In the genomic region with DNA sequence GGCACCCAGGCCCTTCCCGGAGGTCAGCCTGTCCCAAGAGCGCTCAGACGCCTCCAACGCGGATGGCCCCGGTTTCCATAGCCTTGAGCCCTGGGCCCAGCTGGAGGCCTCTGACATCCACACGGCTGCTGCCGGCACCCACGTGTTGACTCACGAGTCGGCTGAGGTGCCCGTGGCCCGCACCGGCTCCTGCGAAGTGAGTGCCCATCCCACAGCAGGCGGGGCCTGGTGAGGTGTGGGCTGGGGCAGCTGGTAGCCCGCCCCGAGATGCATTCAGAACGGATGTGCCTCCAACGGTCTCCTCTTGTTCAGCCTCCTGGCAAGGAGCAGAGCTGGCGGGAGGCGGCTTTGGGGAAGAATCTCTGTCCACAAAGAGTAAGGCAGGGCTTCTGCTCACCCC, we compare ENCODE assay signal across 26 cellular contexts. TPM values are rescaled to one million over a fixed set of nuclear protein-coding genes. Genes with fewer than 3 reads are reported as not detected.
"Had no signal": no experiment of that assay in that cellular context is flagged by ENCODE, and none has a peak within 500 bp of the region (broad histone marks: within the 10 kb centered on the region; RNA-seq: fewer than 3 reads in every experiment).

No MANE protein-coding gene starts in this region.

- H3K36me3 Mint-ChIP-seq: naive thymus-derived CD4-positive, alpha-beta T cell; stimulated activated memory B cell treated with anti-CD40 and anti-IgM and Interleukin-4, amounts not matched to agents 10 μg/mL and 1 μg/mL and 100 μg/mL, for 72 hours; type B pancreatic cell had no signal

- H3K4me1 Mint-ChIP-seq: endodermal cell, neural crest cell had no signal

- ATAC-seq: activated CD4-positive, alpha-beta T cell treated with anti-CD3 and anti-CD28 coated beads for 36 hours; heart right ventricle; naive thymus-derived CD4-positive, alpha-beta T cell; psoas muscle; stimulated activated memory B cell treated with anti-CD40 and anti-IgM and Interleukin-4, amounts not matched to agents 10 μg/mL and 1 μg/mL and 100 μg/mL, for 72 hours; stimulated activated naive CD8-positive, alpha-beta T cell treated with anti-CD3 and anti-CD28 coated beads, Interleukin-15, amount 100 ng/mL, for 72 hours had no signal

- H3K27me3 ChIP-seq: esophagus muscularis mucosa, heart right ventricle, uterus had no signal

- H3K27me3 Mint-ChIP-seq: activated CD4-positive, alpha-beta T cell treated with anti-CD3 and anti-CD28 coated beads for 36 hours; activated naive CD4-positive, alpha-beta T cell treated with anti-CD3 and anti-CD28 coated beads, Interleukin-2, amount 10 ng/mL, durations not matched to agents 7 days and 5 days; naive thymus-derived CD4-positive, alpha-beta T cell; stimulated activated memory B cell treated with anti-CD40 and anti-IgM and Interleukin-4, amounts not matched to agents 10 μg/mL and 1 μg/mL and 100 μg/mL, for 72 hours; stimulated activated naive CD8-positive, alpha-beta T cell treated with anti-CD3 and anti-CD28 coated beads, Interleukin-15, amount 100 ng/mL, for 72 hours; type B pancreatic cell had no signal

- H3K27ac ChIP-seq: esophagus muscularis mucosa, heart right ventricle, parathyroid adenoma, psoas muscle, uterus had no signal

- H3K4me3 Mint-ChIP-seq: activated CD4-positive, alpha-beta T cell treated with anti-CD3 and anti-CD28 coated beads for 36 hours; activated naive CD4-positive, alpha-beta T cell treated with anti-CD3 and anti-CD28 coated beads, Interleukin-2, amount 10 ng/mL, durations not matched to agents 7 days and 5 days; endodermal cell; stimulated activated memory B cell treated with anti-CD40 and anti-IgM and Interleukin-4, amounts not matched to agents 10 μg/mL and 1 μg/mL and 100 μg/mL, for 72 hours; stimulated activated naive CD8-positive, alpha-beta T cell treated with anti-CD3 and anti-CD28 coated beads, Interleukin-15, amount 100 ng/mL, for 72 hours had no signal

- H3K27ac Mint-ChIP-seq: activated CD4-positive, alpha-beta T cell treated with anti-CD3 and anti-CD28 coated beads for 36 hours; activated naive CD4-positive, alpha-beta T cell treated with anti-CD3 and anti-CD28 coated beads, Interleukin-2, amount 10 ng/mL, durations not matched to agents 7 days and 5 days; endodermal cell; naive thymus-derived CD4-positive, alpha-beta T cell; stimulated activated memory B cell treated with anti-CD40 and anti-IgM and Interleukin-4, amounts not matched to agents 10 μg/mL and 1 μg/mL and 100 μg/mL, for 72 hours; type B pancreatic cell had no signal

- DNase-seq: activated CD4-positive, alpha-beta T cell treated with anti-CD3 and anti-CD28 coated beads for 36 hours; activated CD4-positive, CD25-positive, alpha-beta regulatory T cell; activated CD8-positive, alpha-beta memory T cell treated with anti-CD3 and anti-CD28 coated beads for 24 hours; activated effector memory CD4-positive, alpha-beta T cell treated with anti-CD3 and anti-CD28 coated beads, Interleukin-2, amount 50 U/mL, for 16 hours; activated naive CD4-positive, alpha-beta T cell treated with anti-CD3 and anti-CD28 coated beads, Interleukin-2, amount 10 ng/mL, durations not matched to agents 7 days and 5 days; amygdala; caudate nucleus; endodermal cell; foreskin melanocyte; heart right ventricle; midbrain; naive thymus-derived CD4-positive, alpha-beta T cell; occipital lobe; psoas muscle; stimulated activated CD4-positive, alpha-beta T cell treated with anti-CD3 and anti-CD28 coated beads, Interleukin-1b, Interleukin-23, amount 100 ng/mL, for 48 hours; stimulated activated CD4-positive, alpha-beta T cell treated with anti-CD3 and anti-CD28 coated beads, Interleukin-4, amount 100 ng/mL, for 4 hours; stimulated activated CD8-positive, alpha-beta memory T cell treated with anti-CD3 and anti-CD28 coated beads, Interleukin-4, amount 100 ng/mL, for 48 hours; stimulated activated naive CD8-positive, alpha-beta T cell treated with anti-CD3 and anti-CD28 coated beads, Interleukin-15, amount 100 ng/mL, for 72 hours; substantia nigra; uterus had no signal

- H3K4me3 ChIP-seq: esophagus muscularis mucosa, heart right ventricle, psoas muscle, smooth muscle cell, uterus had no signal

- H3K9me3 ChIP-seq: esophagus muscularis mucosa, heart right ventricle, psoas muscle, uterus had no signal

- H3K9me3 Mint-ChIP-seq: activated naive CD4-positive, alpha-beta T cell treated with anti-CD3 and anti-CD28 coated beads, Interleukin-2, amount 10 ng/mL, durations not matched to agents 7 days and 5 days; endodermal cell; naive thymus-derived CD4-positive, alpha-beta T cell; neural crest cell; stimulated activated memory B cell treated with anti-CD40 and anti-IgM and Interleukin-4, amounts not matched to agents 10 μg/mL and 1 μg/mL and 100 μg/mL, for 72 hours; stimulated activated naive CD8-positive, alpha-beta T cell treated with anti-CD3 and anti-CD28 coated beads, Interleukin-15, amount 100 ng/mL, for 72 hours; type B pancreatic cell had no signal

RNA-seq across cellular contexts. Expression of gene WFIKKN1, which starts 21.1 kb away (rescaled TPM):
- total RNA-seq: smooth muscle cell had no signal
